ENCODE assay signal across 8 cellular contexts in genomic region chr12:54280401-54281260, GRCh38. TPM values are rescaled to one million over a fixed set of nuclear protein-coding genes. Genes with fewer than 3 reads are reported as not detected.
DNase-seq lines count a peak whose midpoint lies in the region; ATAC-seq and TF ChIP-seq lines count a peak whose summit lies in the region.

Gene HNRNPA1, plus strand, starts transcription at chr12:54280726. Its CDS starts 82 bp downstream, at chr12:54280808.

- H4K20me1 ChIP-seq in DOHH2 (ENCODE audit: control insufficient read depth, insufficient read depth, low read depth, low read length) (peaks cover 38% of the 10 kb centered on the region), GM23248 (ENCODE audit: insufficient read depth) (peaks cover 28% of the 10 kb centered on the region), fibroblast of lung (ENCODE audit: control insufficient read depth, extremely low read depth, insufficient read depth, low read length) (peaks cover 3% of the 10 kb centered on the region)

- H3K36me3 ChIP-seq in DOHH2 (ENCODE audit: control insufficient read depth, low read length) = peaks cover 86% of the 10 kb centered on the region
- peaks cover 43% of the 10 kb centered on the region for H3K36me3 ChIP-seq in GM23248 (ENCODE audit: low read depth)
- peaks cover 10% of the 10 kb centered on the region for H3K36me3 ChIP-seq in fibroblast of lung (ENCODE audit: control insufficient read depth, insufficient read depth, low read length)

- H3K27me3 Mint-ChIP-seq in activated T-helper 1 cell treated with anti-CD3 and anti-CD28 coated beads, Interleukin-12 subunit alpha, Interleukin-12 subunit beta, Interleukin-2, Interleukin-4 antibody, amounts not matched to agents 30 ng/mL and 10 ng/mL and 1 ng/mL, durations not matched to agents 14 hours and 24 hours and 36 hours (ENCODE audit: insufficient read depth) = no peaks in the 10 kb centered on the region
- no peaks in the 10 kb centered on the region for H3K27me3 Mint-ChIP-seq in naive B cell
- no peaks in the 10 kb centered on the region for H3K27me3 Mint-ChIP-seq in stimulated activated memory B cell treated with anti-CD40 and anti-IgM and Interleukin-4, amounts not matched to agents 10 μg/mL and 1 μg/mL and 100 μg/mL, for 72 hours

- in situ Hi-C loops in GM23248 (cut with MboI) = no loop called here

- H3K27ac Mint-ChIP-seq in activated T-helper 1 cell treated with anti-CD3 and anti-CD28 coated beads, Interleukin-12 subunit alpha, Interleukin-12 subunit beta, Interleukin-2, Interleukin-4 antibody, amounts not matched to agents 30 ng/mL and 10 ng/mL and 1 ng/mL, durations not matched to agents 14 hours and 24 hours and 36 hours = no peak within 1 kb of the TSS
- H3K27ac Mint-ChIP-seq in naive B cell = no peak within 1 kb of the TSS
- H3K27ac Mint-ChIP-seq in stimulated activated memory B cell treated with anti-CD40 and anti-IgM and Interleukin-4, amounts not matched to agents 10 μg/mL and 1 μg/mL and 100 μg/mL, for 72 hours = no peak within 1 kb of the TSS

- H3K27ac ChIP-seq in DOHH2 (ENCODE audit: low read depth, low read length) (peak within 1 kb of the TSS; percentile 93), GM23248 (peak within 1 kb of the TSS; percentile 91), fibroblast of lung (ENCODE audit: insufficient read depth, low read length) (peak within 1 kb of the TSS; percentile 99)

- H3K9ac ChIP-seq in GM23248 (peak within 1 kb of the TSS; percentile 99), fibroblast of lung (ENCODE audit: insufficient read depth, low read length) (peak within 1 kb of the TSS; percentile 89)

- TF ChIP-seq CTCF in DOHH2 (IDR thresholded peaks at IDR 0.05; ENCODE audit: low read depth, low read length, poor library complexity, severe bottlenecking) = no peak
- no peak for TF ChIP-seq CTCF in fibroblast of lung (conservative IDR thresholded peaks at IDR 0.05 in 1 of 2, IDR thresholded peaks at IDR 0.05 in 1 of 2; ENCODE audit: low read depth in 1 of 2, low read length in 2 of 2)

- H3K4me2 ChIP-seq in DOHH2 (ENCODE audit: low read length) (peak within 1 kb of the TSS; percentile 93), GM23248 (ENCODE audit: unreplicated experiment) (peak within 1 kb of the TSS; percentile 97), fibroblast of lung (ENCODE audit: extremely low read depth, insufficient read depth, low read length) (peak within 1 kb of the TSS; percentile 96)

- no peak within 1 kb of the TSS for H3K4me3 Mint-ChIP-seq in activated T-helper 1 cell treated with anti-CD3 and anti-CD28 coated beads, Interleukin-12 subunit alpha, Interleukin-12 subunit beta, Interleukin-2, Interleukin-4 antibody, amounts not matched to agents 30 ng/mL and 10 ng/mL and 1 ng/mL, durations not matched to agents 14 hours and 24 hours and 36 hours
- H3K4me3 Mint-ChIP-seq in naive B cell = no peak within 1 kb of the TSS
- no peak within 1 kb of the TSS for H3K4me3 Mint-ChIP-seq in stimulated activated memory B cell treated with anti-CD40 and anti-IgM and Interleukin-4, amounts not matched to agents 10 μg/mL and 1 μg/mL and 100 μg/mL, for 72 hours

- peaks cover 62% of the 10 kb centered on the region for H3F3A ChIP-seq in DOHH2 (ENCODE audit: control insufficient read depth, insufficient read depth)
- peaks cover 67% of the 10 kb centered on the region for H3F3A ChIP-seq in GM23248 (ENCODE audit: insufficient read depth)

- WGBS in GM23248 (ENCODE audit: low coverage in 1 of 2, low lambda C conversion rate in 2 of 2, missing lambda C conversion rate in 2 of 2), 2 experiments = 0 to 1% methylated on average over 50 to 51 of the region's 51 CpGs

- H3K4me1 Mint-ChIP-seq in activated T-helper 1 cell treated with anti-CD3 and anti-CD28 coated beads, Interleukin-12 subunit alpha, Interleukin-12 subunit beta, Interleukin-2, Interleukin-4 antibody, amounts not matched to agents 30 ng/mL and 10 ng/mL and 1 ng/mL, durations not matched to agents 14 hours and 24 hours and 36 hours (ENCODE audit: low read depth) = peaks cover 61% of the 10 kb centered on the region
- H3K4me1 Mint-ChIP-seq in naive B cell = peaks cover 18 to 52% (median 25%) of the 10 kb centered on the region in 3 donors
- peaks cover 55% of the 10 kb centered on the region for H3K4me1 Mint-ChIP-seq in stimulated activated memory B cell treated with anti-CD40 and anti-IgM and Interleukin-4, amounts not matched to agents 10 μg/mL and 1 μg/mL and 100 μg/mL, for 72 hours

- H3K9me3 Mint-ChIP-seq in activated T-helper 1 cell treated with anti-CD3 and anti-CD28 coated beads, Interleukin-12 subunit alpha, Interleukin-12 subunit beta, Interleukin-2, Interleukin-4 antibody, amounts not matched to agents 30 ng/mL and 10 ng/mL and 1 ng/mL, durations not matched to agents 14 hours and 24 hours and 36 hours = no peaks in the 10 kb centered on the region
- no peaks in the 10 kb centered on the region for H3K9me3 Mint-ChIP-seq in naive B cell
- H3K9me3 Mint-ChIP-seq in stimulated activated memory B cell treated with anti-CD40 and anti-IgM and Interleukin-4, amounts not matched to agents 10 μg/mL and 1 μg/mL and 100 μg/mL, for 72 hours = no peaks in the 10 kb centered on the region

- intact Hi-C loops in activated T-helper 1 cell treated with anti-CD3 and anti-CD28 coated beads, Interleukin-12 subunit alpha, Interleukin-12 subunit beta, Interleukin-2, Interleukin-4 antibody, amounts not matched to agents 30 ng/mL and 10 ng/mL and 1 ng/mL, durations not matched to agents 14 hours and 24 hours and 36 hours (cut with micrococcal nuclease) = loop anchor here (1.0 to 10.0 kb wide), 7 partner anchors 45 to 1654 kb away; partner anchors contain the start of genes COPZ1, DGKA, NCKAP1L and TARBP2

- peak; percentile 80 to 82 for ATAC-seq in naive B cell (ENCODE audit: low read depth in 2 of 2)
- ATAC-seq in stimulated activated memory B cell treated with anti-CD40 and anti-IgM and Interleukin-4, amounts not matched to agents 10 μg/mL and 1 μg/mL and 100 μg/mL, for 72 hours = peak; percentile 98

- H3K9me3 ChIP-seq in DOHH2 (ENCODE audit: control insufficient read depth, insufficient read depth, low read length) = no peaks in the 10 kb centered on the region
- H3K9me3 ChIP-seq in GM23248 (ENCODE audit: low read depth) = no peaks in the 10 kb centered on the region
- H3K9me3 ChIP-seq in fibroblast of lung (ENCODE audit: control insufficient read depth, insufficient read depth, low read depth, low read length) = no peaks in the 10 kb centered on the region

- H3K27me3 ChIP-seq in DOHH2 (ENCODE audit: control insufficient read depth, low read length) = no peaks in the 10 kb centered on the region
- H3K27me3 ChIP-seq in GM23248 (replicated peaks; ENCODE audit: insufficient read depth) = no peaks in the 10 kb centered on the region
- no peaks in the 10 kb centered on the region for H3K27me3 ChIP-seq in fibroblast of lung (ENCODE audit: control insufficient read depth, insufficient read depth, low read length)

- H3K79me2 ChIP-seq in DOHH2 (ENCODE audit: control insufficient read depth, low read length) (peaks cover 81% of the 10 kb centered on the region), GM23248 (ENCODE audit: insufficient read depth) (peaks cover 81% of the 10 kb centered on the region), fibroblast of lung (ENCODE audit: control insufficient read depth, insufficient read depth, low read length) (peaks cover 79% of the 10 kb centered on the region)

- H3K4me3 ChIP-seq in DOHH2 (ENCODE audit: low read length) = peak within 1 kb of the TSS; percentile 96
- peak within 1 kb of the TSS; percentile 94 for H3K4me3 ChIP-seq in GM23248
- peak within 1 kb of the TSS; percentile 81 to 99 (median 94) for H3K4me3 ChIP-seq in fibroblast of lung (replicated peaks in 1 of 4; ENCODE audit: control extremely low read depth in 1 of 4, insufficient read depth in 1 of 4, low read depth in 3 of 4, low read length in 4 of 4)

- H2AFZ ChIP-seq in GM23248 (peak within 1 kb of the TSS; percentile 83), fibroblast of lung (ENCODE audit: low read length) (peak within 1 kb of the TSS; percentile 94)

- no peaks in the 10 kb centered on the region for H3K9me2 ChIP-seq in DOHH2 (replicated peaks; ENCODE audit: control insufficient read depth, low read length)
- no peaks in the 10 kb centered on the region for H3K9me2 ChIP-seq in GM23248 (ENCODE audit: insufficient read depth)

- H3K36me3 Mint-ChIP-seq in activated T-helper 1 cell treated with anti-CD3 and anti-CD28 coated beads, Interleukin-12 subunit alpha, Interleukin-12 subunit beta, Interleukin-2, Interleukin-4 antibody, amounts not matched to agents 30 ng/mL and 10 ng/mL and 1 ng/mL, durations not matched to agents 14 hours and 24 hours and 36 hours (ENCODE audit: low read depth) = peaks cover 26% of the 10 kb centered on the region
- H3K36me3 Mint-ChIP-seq in naive B cell = peaks cover 18 to 20% of the 10 kb centered on the region in 2 donors
- peaks cover 3% of the 10 kb centered on the region for H3K36me3 Mint-ChIP-seq in stimulated activated memory B cell treated with anti-CD40 and anti-IgM and Interleukin-4, amounts not matched to agents 10 μg/mL and 1 μg/mL and 100 μg/mL, for 72 hours

- DNase-seq in GM23248 (peak; percentile 100), Kasumi-1 (lab: John Stamatoyannopoulos, UW) (peak; percentile 99), RPMI7951 (ENCODE audit: low read depth) (peak; percentile 99), fibroblast of lung (ENCODE audit: low read depth in 2 of 2) (peak; percentile 100), naive B cell (peak; percentile 97)
- DNase-seq in activated T-helper 1 cell treated with anti-CD3 and anti-CD28 coated beads, Interleukin-12 subunit alpha, Interleukin-12 subunit beta, Interleukin-2, Interleukin-4 antibody, amounts not matched to agents 30 ng/mL and 10 ng/mL and 1 ng/mL, durations not matched to agents 14 hours and 24 hours and 36 hours (ENCODE audit: low spot score) = peak; percentile 97

- peaks cover 57% of the 10 kb centered on the region for H3K4me1 ChIP-seq in DOHH2 (ENCODE audit: control insufficient read depth, low read length)
- H3K4me1 ChIP-seq in GM23248 (ENCODE audit: insufficient read depth) = peaks cover 29% of the 10 kb centered on the region
- H3K4me1 ChIP-seq in fibroblast of lung (ENCODE audit: control insufficient read depth, extremely low read depth, insufficient read depth, low read length) = peaks cover 8% of the 10 kb centered on the region

RNA-seq across cellular contexts. Expression of gene HNRNPA1, which starts in this region (rescaled TPM):
- total RNA-seq in GM23248 (2014; rRNA removed; shearing (Covaris generic)) = 217 and 226 TPM in 2 replicates
- polyA plus RNA-seq in GM23248 (2016; fragmentation: Nextera tagmentation; extraction: Ambion mirVana) (346 and 351 TPM in 2 replicates), fibroblast of lung (1,057 and 1,326 TPM in 2 replicates), naive B cell (ENCODE audit: low read depth in 6 of 6) (100 to 1,000 TPM; 658 to 830 (median 791) TPM)
- total RNA-seq in RPMI7951 (2014; rRNA removed; shearing (Covaris generic)) = 257 and 266 TPM in 2 replicates
- 1,740 and 1,765 TPM in 2 replicates for total RNA-seq in activated T-helper 1 cell treated with anti-CD3 and anti-CD28 coated beads, Interleukin-12 subunit alpha, Interleukin-12 subunit beta, Interleukin-2, Interleukin-4 antibody, amounts not matched to agents 30 ng/mL and 10 ng/mL and 1 ng/mL, durations not matched to agents 14 hours and 24 hours and 36 hours
- total RNA-seq in fibroblast of lung = 305 and 311 TPM in 2 replicates
- polyA plus RNA-seq in fibroblast of lung (2012) = 1,195 and 1,479 TPM in 2 replicates
- 197 and 204 TPM in 2 replicates for polyA minus RNA-seq in fibroblast of lung (ENCODE audit: low replicate concordance)

Comparison
In these comparisons a context has a peak if more than half of its experiments do, and no peak if none do; other contexts are left out.
1. Peak in every context shown above with its lines: DNase-seq, ATAC-seq, H3K4me3 ChIP-seq and H3K27ac ChIP-seq.